ENCODE assay signal across 9 cellular contexts in genomic region chr16:21646091-21646490, GRCh38. TPM values are rescaled to one million over a fixed set of nuclear protein-coding genes. Genes with fewer than 3 reads are reported as not detected.
DNase-seq lines count a peak whose midpoint lies in the region; ATAC-seq and TF ChIP-seq lines count a peak whose summit lies in the region.
"Had no signal": no experiment of that assay in that cellular context is flagged by ENCODE, and none has a peak within 500 bp of the region (broad histone marks: within the 10 kb centered on the region; RNA-seq: fewer than 3 reads in every experiment).

No MANE protein-coding gene starts in this region.

- H3K4me3 Mint-ChIP-seq in natural killer cell treated with Interleukin-12 subunit alpha and Interleukin-12 subunit beta and Interleukin-15 and Interleukin-18, amount 100 ng/mL, for 72 hours = peak overlapping the region; percentile 77

- H3K4me3 ChIP-seq in BLaER1 treated with 17β-estradiol and CSF1 and Interleukin-3, amounts not matched to agents 10 nM and 100 nM = peak overlapping the region in 9 of 10 experiments; percentile 15 to 58 (median 44); a peak in 13 of 20 replicates
- no peak overlapping the region for H3K4me3 ChIP-seq in MM.1S (ENCODE audit: low read length)

- H3K36me3 Mint-ChIP-seq in natural killer cell treated with Interleukin-12 subunit alpha and Interleukin-12 subunit beta and Interleukin-15 and Interleukin-18, amount 100 ng/mL, for 72 hours = no peaks in the 10 kb centered on the region

- no peaks in the 10 kb centered on the region for H3K9me2 ChIP-seq in MM.1S (replicated peaks; ENCODE audit: insufficient read depth, low read length)

- peaks cover 72 to 100% (median 95%) of the 10 kb centered on the region in 10 experiments for H3K4me1 ChIP-seq in BLaER1 treated with 17β-estradiol and CSF1 and Interleukin-3, amounts not matched to agents 10 nM and 100 nM
- H3K4me1 ChIP-seq in MM.1S (ENCODE audit: low read length) = peaks cover 20% of the 10 kb centered on the region

- DNase-seq in MM.1S (no peak), dermis microvascular lymphatic vessel endothelial cell (ENCODE audit: low read depth in 2 of 2) (peak; percentile 59 to 62), ACHN (no peak), putamen (ENCODE audit: low spot score) (no peak)
- no peak for DNase-seq in natural killer cell treated with Interleukin-12 subunit alpha and Interleukin-12 subunit beta and Interleukin-15 and Interleukin-18, amount 100 ng/mL, for 72 hours (ENCODE audit: low spot score)
- no peak for DNase-seq in stimulated activated naive CD4-positive, alpha-beta T cell treated with Interleukin-2 at 50 U/mL for 16 hours (lab: John Stamatoyannopoulos, UW)
- DNase-seq: NCI-H526 had no signal

- peaks cover 0 to 58% (median 6%) of the 10 kb centered on the region in 11 experiments; a peak in 12 of 22 replicates for H4K20me1 ChIP-seq in BLaER1 treated with 17β-estradiol and CSF1 and Interleukin-3, amounts not matched to agents 10 nM and 100 nM
- H4K20me1 ChIP-seq in MM.1S (ENCODE audit: insufficient read depth, low read length) = no peaks in the 10 kb centered on the region

- peaks cover 12% of the 10 kb centered on the region for H3F3A ChIP-seq in MM.1S (ENCODE audit: insufficient read depth, low read length)

- no peaks in the 10 kb centered on the region for H3K27me3 Mint-ChIP-seq in natural killer cell treated with Interleukin-12 subunit alpha and Interleukin-12 subunit beta and Interleukin-15 and Interleukin-18, amount 100 ng/mL, for 72 hours

- no peaks in the 10 kb centered on the region for H3K27me3 ChIP-seq in BLaER1 treated with 17β-estradiol and CSF1 and Interleukin-3, amounts not matched to agents 10 nM and 100 nM
- no peaks in the 10 kb centered on the region for H3K27me3 ChIP-seq in MM.1S (replicated peaks; ENCODE audit: insufficient read depth, low read length)

- H3K4me1 Mint-ChIP-seq in natural killer cell treated with Interleukin-12 subunit alpha and Interleukin-12 subunit beta and Interleukin-15 and Interleukin-18, amount 100 ng/mL, for 72 hours (ENCODE audit: low read depth in 2 of 2) = peaks cover 29 to 42% of the 10 kb centered on the region in 2 donors

- H3K36me3 ChIP-seq in BLaER1 treated with 17β-estradiol and CSF1 and Interleukin-3, amounts not matched to agents 10 nM and 100 nM = peaks cover 20 to 87% (median 77%) of the 10 kb centered on the region in 11 experiments; a peak in 21 of 22 replicates
- H3K36me3 ChIP-seq in MM.1S (replicated peaks; ENCODE audit: insufficient read depth, low read length) = no peaks in the 10 kb centered on the region

- H2AFZ ChIP-seq in MM.1S (ENCODE audit: low read length) = no peak overlapping the region

- H3K27ac ChIP-seq in BLaER1 treated with 17β-estradiol and CSF1 and Interleukin-3, amounts not matched to agents 10 nM and 100 nM = peak overlapping the region; percentile 67 to 93 (median 85)
- H3K27ac ChIP-seq in MM.1S (ENCODE audit: low read length) = no peak overlapping the region

- peak overlapping the region; percentile 73 to 74 for H3K27ac Mint-ChIP-seq in natural killer cell treated with Interleukin-12 subunit alpha and Interleukin-12 subunit beta and Interleukin-15 and Interleukin-18, amount 100 ng/mL, for 72 hours

- H3K79me2 ChIP-seq in MM.1S (ENCODE audit: low read length) = peaks cover 33% of the 10 kb centered on the region

- H3K9me3 ChIP-seq in BLaER1 treated with 17β-estradiol and CSF1 and Interleukin-3, amounts not matched to agents 10 nM and 100 nM (replicated peaks in 1 of 11) = peaks cover 0 to 25% (median 0%) of the 10 kb centered on the region in 11 experiments; a peak in 7 of 22 replicates
- H3K9me3 ChIP-seq in MM.1S (replicated peaks; ENCODE audit: insufficient read depth, low read length) = no peaks in the 10 kb centered on the region

- H3K9ac ChIP-seq in BLaER1 treated with 17β-estradiol and CSF1 and Interleukin-3, amounts not matched to agents 10 nM and 100 nM = peak overlapping the region; percentile 58 to 76 (median 71); a peak in 21 of 22 replicates
- no peak overlapping the region for H3K9ac ChIP-seq in MM.1S (ENCODE audit: low read length)

- no peak for ATAC-seq in natural killer cell treated with Interleukin-12 subunit alpha and Interleukin-12 subunit beta and Interleukin-15 and Interleukin-18, amount 100 ng/mL, for 72 hours
- no peak for ATAC-seq in HG03460 (IDR thresholded peaks at IDR 0.05; ENCODE audit: unreplicated experiment)

- no peak for TF ChIP-seq CTCF in MM.1S (IDR thresholded peaks at IDR 0.05; ENCODE audit: low read length)

- no peaks in the 10 kb centered on the region for H3K9me3 Mint-ChIP-seq in natural killer cell treated with Interleukin-12 subunit alpha and Interleukin-12 subunit beta and Interleukin-15 and Interleukin-18, amount 100 ng/mL, for 72 hours

- peak overlapping the region; percentile 70 to 99 (median 88) for H3K4me2 ChIP-seq in BLaER1 treated with 17β-estradiol and CSF1 and Interleukin-3, amounts not matched to agents 10 nM and 100 nM
- H3K4me2 ChIP-seq in MM.1S (ENCODE audit: low read depth, low read length) = peak overlapping the region; percentile 85; the same call in 1 of the 2 replicates

- in situ Hi-C loops in ACHN (cut with HindIII; ENCODE audit: low pct_ligation_motif_present, low pct_unique_long_range_greater_than_20kb, low sequenced_read_pairs) = no loop called here

RNA-seq across cellular contexts. Expression of gene IGSF6, which starts 6.3 kb away (rescaled TPM):
- total RNA-seq in dermis microvascular lymphatic vessel endothelial cell = under 0.01 TPM in 1 of 2 replicates, not detected in the other
- total RNA-seq in natural killer cell treated with Interleukin-12 subunit alpha and Interleukin-12 subunit beta and Interleukin-15 and Interleukin-18, amount 100 ng/mL, for 72 hours = not detected

RNA-seq across cellular contexts. Expression of gene OTOA, which starts 17.7 kb away (rescaled TPM):
- total RNA-seq in dermis microvascular lymphatic vessel endothelial cell = under 0.01 TPM in 1 of 2 replicates, not detected in the other
- under 1 TPM; 0.25 to 0.33 TPM for total RNA-seq in natural killer cell treated with Interleukin-12 subunit alpha and Interleukin-12 subunit beta and Interleukin-15 and Interleukin-18, amount 100 ng/mL, for 72 hours

RNA-seq across cellular contexts. Expression of gene METTL9, which starts 46.7 kb away (rescaled TPM):
- total RNA-seq in dermis microvascular lymphatic vessel endothelial cell = 163 and 205 TPM in 2 replicates
- 100 to 1,000 TPM; 104 to 114 TPM for total RNA-seq in natural killer cell treated with Interleukin-12 subunit alpha and Interleukin-12 subunit beta and Interleukin-15 and Interleukin-18, amount 100 ng/mL, for 72 hours

Comparison
In these comparisons a context has a peak if more than half of its experiments do, and no peak if none do; other contexts are left out.
1. DNase-seq: peak in dermis microvascular lymphatic vessel endothelial cell (2 of 2); none in MM.1S (single experiment), natural killer cell treated with Interleukin-12 subunit alpha and Interleukin-12 subunit beta and Interleukin-15 and Interleukin-18, amount 100 ng/mL, for 72 hours (single experiment), stimulated activated naive CD4-positive, alpha-beta T cell treated with Interleukin-2 at 50 U/mL for 16 hours (single experiment), ACHN (single experiment) and putamen (single experiment).